1 cellular context compared by ENCODE assay signal in genomic region chr10:102163342-102163989, GRCh38.
TF ChIP-seq lines count a peak whose summit lies in the region.

No MANE protein-coding gene starts in this region.

TF ChIP-seq in K562, 482 proteins besides CTCF, POLR2A, EP300 and RAD21 (continued from another document):
- no peak for TF ChIP-seq AFF1 (IDR thresholded peaks at IDR 0.05; ENCODE audit: low read depth in 1 of 2, partially characterized antibody in 2 of 2)
- TF ChIP-seq ESRRA (IDR thresholded peaks at IDR 0.05; ENCODE audit: borderline replicate concordance, low read depth) = no peak
- TF ChIP-seq ZNF592 (IDR thresholded peaks at IDR 0.05) = peak; percentile 58; the same call in 1 of the 2 replicates
- TF ChIP-seq CBX3 (IDR thresholded peaks at IDR 0.05; ENCODE audit: borderline replicate concordance in 1 of 2, low read length in 2 of 2) = peak in 1 of 2 experiments; percentile 13; a peak in 1 of 3 replicates
- peak; percentile 63 for TF ChIP-seq CBFA2T3 (IDR thresholded peaks at IDR 0.05)
- TF ChIP-seq ARID1B (IDR thresholded peaks at IDR 0.05) = peak; percentile 61
- TF ChIP-seq ZNF639 (CRISPR knock-in tag; conservative IDR thresholded peaks at IDR 0.05 in 1 of 2, IDR thresholded peaks at IDR 0.05 in 1 of 2) = peak in 1 of 2 experiments; percentile 24; a peak in 1 of 4 replicates
- no peak for TF ChIP-seq DEAF1 (CRISPR knock-in tag; IDR thresholded peaks at IDR 0.05)
- no peak; the same call in 1 of the 2 replicates for TF ChIP-seq SMAD4 (CRISPR knock-in tag; conservative IDR thresholded peaks at IDR 0.05)
